8 cellular contexts compared by ENCODE assay signal in genomic region chr17:17681187-17681743, GRCh38. TPM values are rescaled to one million over a fixed set of nuclear protein-coding genes. Genes with fewer than 3 reads are reported as not detected.
DNase-seq lines count a peak whose midpoint lies in the region; ATAC-seq, FAIRE-seq and TF ChIP-seq lines count a peak whose summit lies in the region.

A gene with protein sequence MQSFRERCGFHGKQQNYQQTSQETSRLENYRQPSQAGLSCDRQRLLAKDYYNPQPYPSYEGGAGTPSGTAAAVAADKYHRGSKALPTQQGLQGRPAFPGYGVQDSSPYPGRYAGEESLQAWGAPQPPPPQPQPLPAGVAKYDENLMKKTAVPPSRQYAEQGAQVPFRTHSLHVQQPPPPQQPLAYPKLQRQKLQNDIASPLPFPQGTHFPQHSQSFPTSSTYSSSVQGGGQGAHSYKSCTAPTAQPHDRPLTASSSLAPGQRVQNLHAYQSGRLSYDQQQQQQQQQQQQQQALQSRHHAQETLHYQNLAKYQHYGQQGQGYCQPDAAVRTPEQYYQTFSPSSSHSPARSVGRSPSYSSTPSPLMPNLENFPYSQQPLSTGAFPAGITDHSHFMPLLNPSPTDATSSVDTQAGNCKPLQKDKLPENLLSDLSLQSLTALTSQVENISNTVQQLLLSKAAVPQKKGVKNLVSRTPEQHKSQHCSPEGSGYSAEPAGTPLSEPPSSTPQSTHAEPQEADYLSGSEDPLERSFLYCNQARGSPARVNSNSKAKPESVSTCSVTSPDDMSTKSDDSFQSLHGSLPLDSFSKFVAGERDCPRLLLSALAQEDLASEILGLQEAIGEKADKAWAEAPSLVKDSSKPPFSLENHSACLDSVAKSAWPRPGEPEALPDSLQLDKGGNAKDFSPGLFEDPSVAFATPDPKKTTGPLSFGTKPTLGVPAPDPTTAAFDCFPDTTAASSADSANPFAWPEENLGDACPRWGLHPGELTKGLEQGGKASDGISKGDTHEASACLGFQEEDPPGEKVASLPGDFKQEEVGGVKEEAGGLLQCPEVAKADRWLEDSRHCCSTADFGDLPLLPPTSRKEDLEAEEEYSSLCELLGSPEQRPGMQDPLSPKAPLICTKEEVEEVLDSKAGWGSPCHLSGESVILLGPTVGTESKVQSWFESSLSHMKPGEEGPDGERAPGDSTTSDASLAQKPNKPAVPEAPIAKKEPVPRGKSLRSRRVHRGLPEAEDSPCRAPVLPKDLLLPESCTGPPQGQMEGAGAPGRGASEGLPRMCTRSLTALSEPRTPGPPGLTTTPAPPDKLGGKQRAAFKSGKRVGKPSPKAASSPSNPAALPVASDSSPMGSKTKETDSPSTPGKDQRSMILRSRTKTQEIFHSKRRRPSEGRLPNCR (N-terminal part only) (plus strand): TSS chr17:17681458. CDS start chr17:17792949, 111,491 bp downstream.

- H3K79me2 ChIP-seq in HepG2 (ENCODE audit: insufficient read depth, low read length), result peaks cover 39% of the 10 kb centered on the region

- peaks cover 29% of the 10 kb centered on the region for H4K20me1 ChIP-seq in HepG2 (ENCODE audit: insufficient read depth, low read length)

- POLR2A ChIA-PET in A673 (lab: Charles Lee; ENCODE audit: low non-redundant PET), result no interaction called here
- POLR2A ChIA-PET in HepG2 (lab: Yijun Ruan, JAX), result interaction anchor here (0.6 to 4.8 kb wide), 3 partner anchors 13 to 22 kb away, joined by 3 to 40 read pairs (median 4); no protein-coding TSS in a partner anchor

- FAIRE-seq in HepG2 (lab: Jason Lieb, UNC), result no peak

- TF ChIP-seq EP300 in HepG2 (IDR thresholded peaks at IDR 0.05; ENCODE audit: low read depth in 2 of 2, low read length in 2 of 2) (no peak), HepG2 (CRISPR knock-in tag; IDR thresholded peaks at IDR 0.05; ENCODE audit: borderline replicate concordance) (no peak)

- ATAC-seq in HG03175 (IDR thresholded peaks at IDR 0.05; ENCODE audit: unreplicated experiment), result peak; percentile 51
- peak; percentile 68 for ATAC-seq in HepG2

- H3K36me3 ChIP-seq in A673 (ENCODE audit: insufficient read depth, low read length, poor library complexity, severe bottlenecking) (no peaks in the 10 kb centered on the region), HepG2 (replicated peaks in 1 of 2; ENCODE audit: control insufficient read depth in 1 of 2, insufficient read depth in 2 of 2, low read length in 2 of 2) (no peaks in the 10 kb centered on the region; a peak in 2 of 5 replicates)

- H3K4me3 ChIP-seq in A673 (ENCODE audit: low read depth, low read length, poor library complexity, severe bottlenecking), result peak within 1 kb of the TSS; percentile 82
- H3K4me3 ChIP-seq in HepG2 (replicated peaks in 1 of 3; ENCODE audit: insufficient read depth in 1 of 3, low read depth in 2 of 3, low read length in 3 of 3), result peak within 1 kb of the TSS; percentile 90 to 96 (median 95)

- BruUV-seq in A673 (replicated peaks; lab: Mats Ljungman, UMichigan) (no TSS peak), HepG2 (replicated peaks; lab: Mats Ljungman, UMichigan) (no TSS peak)

- peak; percentile 52; the same call in 1 of the 2 replicates for TF ChIP-seq CTCF in A673 (conservative IDR thresholded peaks at IDR 0.05; ENCODE audit: low read depth, low read length)
- peak; percentile 64 for TF ChIP-seq CTCF in HepG2 (CRISPR knock-in tag; IDR thresholded peaks at IDR 0.05)

- H3K4me2 ChIP-seq in HepG2 (ENCODE audit: low read depth, low read length), result peak within 1 kb of the TSS; percentile 90

- peak; percentile 93 for DNase-seq in A673 (ENCODE audit: low spot score)
- peak; percentile 40 to 85 for DNase-seq in NCI-H526 (lab: John Stamatoyannopoulos, UW)
- DNase-seq in activated CD4-positive, alpha-beta T cell treated with anti-CD3 and anti-CD28 coated beads, Interleukin-2, amount 50 U/mL, for 1 hour, result peak; percentile 66
- peak; percentile 63 to 89 for DNase-seq in dermis microvascular lymphatic vessel endothelial cell (ENCODE audit: low read depth in 2 of 2)
- DNase-seq in HepG2 (ENCODE audit: low spot score), result peak; percentile 56
- DNase-seq in stimulated activated CD4-positive, alpha-beta T cell treated with anti-CD3 and anti-CD28 coated beads, Interleukin-2, amount 100 ng/mL, for 48 hours, result peak; percentile 64 to 75

- TF ChIP-seq RAD21 in HepG2 (CRISPR knock-in tag; IDR thresholded peaks at IDR 0.05), result peak; percentile 99

- 2% methylated on average over 10 of the region's 84 CpGs for WGBS in HepG2 (ENCODE audit: low lambda C conversion rate)

- intact Hi-C loops in A673 (cut with micrococcal nuclease; ENCODE audit: unreplicated experiment), result loop anchor here (1.0 to 5.0 kb wide), 4 partner anchors 111 to 238 kb away; no protein-coding TSS in a partner anchor
- intact Hi-C loops in HepG2 (cut with micrococcal nuclease; ENCODE audit: unreplicated experiment), result loop anchor here (5.0 kb wide), 1 partner anchor 36 kb away; no protein-coding TSS in a partner anchor

- H3K27ac ChIP-seq in A673 (ENCODE audit: low read depth, low read length, poor library complexity, severe bottlenecking) (peak within 1 kb of the TSS; percentile 94), HepG2 (ENCODE audit: extremely low read length, insufficient read depth, low read length) (peak within 1 kb of the TSS; percentile 82)

- CTCF ChIA-PET in A673 (lab: Charles Lee), result interaction anchor here (0.6 to 0.9 kb wide), 2 partner anchors 238 to 1321 kb away, joined by 3 to 10 read pairs; no protein-coding TSS in a partner anchor
- CTCF ChIA-PET in HepG2 (lab: Yijun Ruan, JAX; ENCODE audit: low intra/inter-chr PET ratio, low total read pairs), result interaction anchor here (0.6 to 1.6 kb wide), 4 partner anchors 22 to 179 kb away, joined by 3 to 6 read pairs (median 4); no protein-coding TSS in a partner anchor

- H3K4me1 ChIP-seq in A673 (ENCODE audit: insufficient read depth, low read length, poor library complexity, severe bottlenecking) (peaks cover 28% of the 10 kb centered on the region), HepG2 (ENCODE audit: insufficient read depth, low read length) (peaks cover 60% of the 10 kb centered on the region)

- H2AFZ ChIP-seq in HepG2 (ENCODE audit: low read length), result no peak within 1 kb of the TSS

- TF ChIP-seq POLR2A in GM18526 (IDR thresholded peaks at IDR 0.05; ENCODE audit: extremely low read depth, insufficient read length) (peak; percentile 28), HepG2 (IDR thresholded peaks at IDR 0.05; ENCODE audit: insufficient read depth in 1 of 2, low read depth in 2 of 2, low read length in 2 of 2) (no peak; a peak in 1 of 4 replicates)

- H3K9me3 ChIP-seq in A673 (ENCODE audit: low read depth, low read length, poor library complexity, severe bottlenecking) (no peaks in the 10 kb centered on the region), HepG2 (ENCODE audit: low read length) (no peaks in the 10 kb centered on the region)

- H3K9ac ChIP-seq in HepG2 (ENCODE audit: insufficient read depth, low read depth, low read length), result peak within 1 kb of the TSS; percentile 82

- no peaks in the 10 kb centered on the region for H3K27me3 ChIP-seq in A673 (replicated peaks; ENCODE audit: insufficient read depth, low read depth, low read length, poor library complexity)
- H3K27me3 ChIP-seq in HepG2 (ENCODE audit: control insufficient read depth in 1 of 2, insufficient read depth in 2 of 2, low read length in 2 of 2), result no peaks in the 10 kb centered on the region; a peak in 1 of 5 replicates

- in situ Hi-C loops in HepG2 (cut with HindIII; ENCODE audit: extremely low pct_ligation_motif_present, low pct_unique_long_range_greater_than_20kb), result loop anchor here (5.0 kb wide), 1 partner anchor 41 kb away; no protein-coding TSS in a partner anchor

TF ChIP-seq in HepG2, 621 proteins besides CTCF, POLR2A, EP300 and RAD21 (continues in another document):
- 0 out of 2 replicates have a peak, but pooled peaks have one; percentile 33 for TF ChIP-seq ZNF563 (CRISPR knock-in tag; IDR thresholded peaks at IDR 0.05)

RNA-seq across cellular contexts. Expression of the gene that starts here (rescaled TPM):
- total RNA-seq in A673 (2021) (46.8 and 58.9 TPM in 2 replicates), dermis microvascular lymphatic vessel endothelial cell (6.0 and 10.6 TPM in 2 replicates), HepG2 (2016; rRNA removed; fragmentation: Illumina TruSeq; extraction: Trizol) (5.1 and 5.2 TPM in 2 replicates)
- 2.6 and 3.4 TPM in 2 replicates for total RNA-seq in HepG2 (2016; cell fraction: cytosol; rRNA removed; fragmentation: Illumina TruSeq; extraction: Trizol; ENCODE audit: low read depth)
- total RNA-seq in HepG2 (2016; cell fraction: insoluble cytoplasmic fraction; rRNA removed; fragmentation: Illumina TruSeq; extraction: Trizol), result 5.2 and 5.4 TPM in 2 replicates
- 4.3 and 5.6 TPM in 2 replicates for total RNA-seq in HepG2 (2016; cell fraction: membrane; rRNA removed; fragmentation: Illumina TruSeq; extraction: Trizol)
- total RNA-seq in HepG2 (2016; cell fraction: nucleus; rRNA removed; fragmentation: Illumina TruSeq; extraction: Trizol), result 7.2 and 9.2 TPM in 2 replicates
- polyA plus RNA-seq in HepG2 (2011; rRNA removed), result 3.4 and 3.9 TPM in 2 replicates
- 1.9 and 2.7 TPM in 2 replicates for polyA plus RNA-seq in HepG2 (2011; cell fraction: cytosol; rRNA removed)
- polyA plus RNA-seq in HepG2 (2011; cell fraction: nucleus; rRNA removed), result 15.5 and 22.7 TPM in 2 replicates
- polyA plus RNA-seq in HepG2 (2012), result 6.0 and 9.1 TPM in 2 replicates
- polyA plus RNA-seq in HepG2 (2016; cell fraction: cytosol; fragmentation: Illumina TruSeq; extraction: Trizol; ENCODE audit: low read depth), result 3.8 and 4.7 TPM in 2 replicates
- 8.3 and 10.1 TPM in 2 replicates for polyA plus RNA-seq in HepG2 (2016; cell fraction: insoluble cytoplasmic fraction; fragmentation: Illumina TruSeq; extraction: Trizol; ENCODE audit: low read depth)
- 5.1 and 5.2 TPM in 2 replicates for polyA plus RNA-seq in HepG2 (2016; cell fraction: membrane; fragmentation: Illumina TruSeq; extraction: Trizol; ENCODE audit: low read depth)
- 24.6 and 26.3 TPM in 2 replicates for polyA plus RNA-seq in HepG2 (2016; cell fraction: nucleus; fragmentation: Illumina TruSeq; extraction: Trizol; ENCODE audit: insufficient read depth, low read depth)
- 7.4 and 12.2 TPM in 2 replicates for polyA minus RNA-seq in HepG2 (2011; rRNA and poly(A)+ RNA removed; ENCODE audit: low replicate concordance)
- 6.2 and 6.7 TPM in 2 replicates for polyA minus RNA-seq in HepG2 (2011; cell fraction: cytosol; rRNA and poly(A)+ RNA removed)
- polyA minus RNA-seq in HepG2 (2011; cell fraction: nucleus; rRNA and poly(A)+ RNA removed), result 9.0 and 12.1 TPM in 2 replicates

Comparison
In these comparisons a context has a peak if more than half of its experiments do, and no peak if none do; other contexts are left out.
1. Peak in every context shown above with its lines: DNase-seq, ATAC-seq, H3K4me3 ChIP-seq and H3K27ac ChIP-seq.